7 cellular contexts compared by ENCODE assay signal in genomic region chr19:3479177-3479818, GRCh38. TPM values are rescaled to one million over a fixed set of nuclear protein-coding genes. Genes with fewer than 3 reads are reported as not detected.
DNase-seq lines count a peak whose midpoint lies in the region; ATAC-seq, FAIRE-seq and TF ChIP-seq lines count a peak whose summit lies in the region.
"Had no signal": no experiment of that assay in that cellular context is flagged by ENCODE, and none has a peak within 500 bp of the region (broad histone marks: within the 10 kb centered on the region; RNA-seq: fewer than 3 reads in every experiment).

No MANE protein-coding gene starts in this region.

- peaks cover 2% of the 10 kb centered on the region for H3K27me3 Mint-ChIP-seq in T-helper 2 cell treated with Interferon-gamma antibody and Interleukin-4, amounts not matched to agents 5 μg/mL and 100 μg/mL, for 36 hours (ENCODE audit: low read depth)

- no peak overlapping the region for H3K4me3 ChIP-seq in mucosa of descending colon

- POLR2A ChIA-PET in HEK293T (lab: Yijun Ruan, JAX): interaction anchor here (1.1 kb wide), 1 partner anchor 22 kb away, joined by 4 read pairs; the partner anchor contains the start of gene DOHH

- no peaks in the 10 kb centered on the region for H3K9me3 Mint-ChIP-seq in T-helper 2 cell treated with Interferon-gamma antibody and Interleukin-4, amounts not matched to agents 5 μg/mL and 100 μg/mL, for 36 hours

- intact Hi-C loops in mucosa of descending colon (cut with DNase I, micrococcal nuclease): no loop called here

- no peak for TF ChIP-seq CTCF in mucosa of descending colon (IDR thresholded peaks at IDR 0.05)

- peaks cover 17% of the 10 kb centered on the region for H3K4me1 Mint-ChIP-seq in T-helper 2 cell treated with Interferon-gamma antibody and Interleukin-4, amounts not matched to agents 5 μg/mL and 100 μg/mL, for 36 hours (ENCODE audit: low read depth)

- H3K36me3 ChIP-seq in mucosa of descending colon (ENCODE audit: low read depth): no peaks in the 10 kb centered on the region

- H3K27ac Mint-ChIP-seq in T-helper 2 cell treated with Interferon-gamma antibody and Interleukin-4, amounts not matched to agents 5 μg/mL and 100 μg/mL, for 36 hours: no peak overlapping the region

- FAIRE-seq in H54 (lab: Jason Lieb, UNC): no peak
- FAIRE-seq: keratinocyte had no signal

- H3K4me3 Mint-ChIP-seq in T-helper 2 cell treated with Interferon-gamma antibody and Interleukin-4, amounts not matched to agents 5 μg/mL and 100 μg/mL, for 36 hours: peak overlapping the region; percentile 78

- no peak for TF ChIP-seq POLR2A in H54 (IDR thresholded peaks at IDR 0.05; ENCODE audit: low read depth, low read length)

- ATAC-seq in mucosa of descending colon: peak; percentile 11
- ATAC-seq in HG02623 (IDR thresholded peaks at IDR 0.05; ENCODE audit: unreplicated experiment): no peak

- no peaks in the 10 kb centered on the region for H3K36me3 Mint-ChIP-seq in T-helper 2 cell treated with Interferon-gamma antibody and Interleukin-4, amounts not matched to agents 5 μg/mL and 100 μg/mL, for 36 hours (ENCODE audit: low read depth)

- H3K9me3 ChIP-seq in mucosa of descending colon: no peaks in the 10 kb centered on the region

- CTCF ChIA-PET in HEK293T (lab: Yijun Ruan, JAX): interaction anchor here (1.0 kb wide), 1 partner anchor 175 kb away, joined by 3 read pairs; no protein-coding TSS in a partner anchor

- H3K4me1 ChIP-seq in mucosa of descending colon (ENCODE audit: low read depth): peaks cover 14% of the 10 kb centered on the region

- DNase-seq in HEK293T (ENCODE audit: extremely low spot score): peak; percentile 77
- DNase-seq in T-helper 2 cell treated with Interferon-gamma antibody and Interleukin-4, amounts not matched to agents 5 μg/mL and 100 μg/mL, for 36 hours (ENCODE audit: low spot score): peak; percentile 20
- DNase-seq in mucosa of descending colon: peak in 2 of 3 donors; percentile 55 to 63
- DNase-seq in kidney tubule cell (ENCODE audit: low spot score): no peak
- DNase-seq in H54 (ENCODE audit: insufficient read length, low spot score): no peak

TF ChIP-seq in HEK293T, 16 proteins besides CTCF, POLR2A, EP300 and RAD21:
- TF ChIP-seq LEF1 (IDR thresholded peaks at IDR 0.05; ENCODE audit: borderline replicate concordance): no peak
- TF ChIP-seq TARDBP (IDR thresholded peaks at IDR 0.05): no peak
- TF ChIP-seq L3MBTL2 (conservative IDR thresholded peaks at IDR 0.05): no peak
- no peak for TF ChIP-seq FOXA1 (IDR thresholded peaks at IDR 0.05)
- no peak for TF ChIP-seq SP1 (IDR thresholded peaks at IDR 0.05)
- TF ChIP-seq ELF4 (IDR thresholded peaks at IDR 0.05): no peak
- TF ChIP-seq CTBP1 (IDR thresholded peaks at IDR 0.05; ENCODE audit: borderline replicate concordance): no peak
- TF ChIP-seq ARNT (IDR thresholded peaks at IDR 0.05): no peak

RNA-seq across cellular contexts. Expression of gene SMIM24, which starts 1.0 kb away (rescaled TPM):
- 10 to 100 TPM in 2 of 3 donors, 1 to 10 TPM in 1; 8.5 to 62.5 (median 41.8) TPM for total RNA-seq in mucosa of descending colon

RNA-seq across cellular contexts. Expression of gene SMIM44, which starts 3.9 kb away (rescaled TPM):
- total RNA-seq in mucosa of descending colon: 1 to 10 TPM; 1.1 to 5.5 (median 5.5) TPM

RNA-seq across cellular contexts. Expression of gene DOHH, which starts 21.2 kb away (rescaled TPM):
- total RNA-seq in mucosa of descending colon: 10 to 100 TPM in 2 of 3 donors, 1 to 10 TPM in 1; 7.6 to 11.1 (median 10.4) TPM

RNA-seq across cellular contexts. Expression of gene FZR1, which starts 26.8 kb away (rescaled TPM):
- total RNA-seq in mucosa of descending colon: 10 to 100 TPM; 35.9 to 59.6 (median 46.4) TPM

RNA-seq across cellular contexts. Expression of gene TEKTIP1, which starts 59.7 kb away (rescaled TPM):
- total RNA-seq in mucosa of descending colon: 1 to 10 TPM; 3.2 to 6.0 (median 3.4) TPM

Comparison
In these comparisons a context has a peak if more than half of its experiments do, and no peak if none do; other contexts are left out.
1. DNase-seq: peak in HEK293T (single experiment), T-helper 2 cell treated with Interferon-gamma antibody and Interleukin-4, amounts not matched to agents 5 μg/mL and 100 μg/mL, for 36 hours (single experiment) and mucosa of descending colon (2 of 3); none in kidney tubule cell (single experiment) and H54 (single experiment).